ENCODE assay signal across 19 cellular contexts in the genomic region with DNA sequence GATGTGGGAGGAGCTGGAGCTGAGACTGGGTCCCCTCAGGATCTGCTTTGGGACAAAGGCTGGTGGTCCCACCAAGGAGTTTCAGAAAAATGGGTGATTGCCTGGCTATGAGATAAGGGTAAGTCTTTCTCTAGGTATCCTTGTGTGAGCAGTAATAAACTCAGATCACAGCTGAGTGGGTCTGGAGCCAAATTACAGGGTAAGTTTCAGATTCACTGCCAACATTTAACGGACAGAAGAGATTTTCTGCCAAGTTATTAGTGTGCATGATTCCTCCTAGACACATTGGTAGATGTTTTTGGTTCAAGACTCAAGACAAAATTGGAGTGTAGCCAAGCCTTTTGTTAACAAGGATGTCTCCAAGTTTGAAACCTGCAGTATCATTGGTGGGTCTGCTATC. TPM values are rescaled to one million over a fixed set of nuclear protein-coding genes. Genes with fewer than 3 reads are reported as not detected.
A peak's percentile ranks its signal among the peaks of the same experiment; 100 is the strongest.
DNase-seq lines count a peak whose midpoint lies in the region; ATAC-seq, FAIRE-seq and TF ChIP-seq lines count a peak whose summit lies in the region.
"Had no signal": no experiment of that assay in that cellular context is flagged by ENCODE, and none has a peak within 500 bp of the region (broad histone marks: within the 10 kb centered on the region; RNA-seq: fewer than 3 reads in every experiment).

No MANE protein-coding gene starts in this region.

- no peaks in the 10 kb centered on the region for H3K36me3 ChIP-seq in bronchial epithelial cell (ENCODE audit: control insufficient read depth, insufficient read depth, low read length)
- H3K36me3 ChIP-seq in esophagus muscularis mucosa = no peaks in the 10 kb centered on the region
- no peaks in the 10 kb centered on the region for H3K36me3 ChIP-seq in H7 (replicated peaks; ENCODE audit: control insufficient read depth, insufficient read depth, low read length)
- H3K36me3 ChIP-seq: BLaER1 had no signal

- FAIRE-seq in bronchial epithelial cell (lab: Jason Lieb, UNC) = peak; percentile 52
- FAIRE-seq: A204.1, G401.6, GM18507, HTR-8/SVneo, K562 had no signal

- H3K4me1 ChIP-seq in esophagus muscularis mucosa = no peaks in the 10 kb centered on the region

- intact Hi-C loops in esophagus muscularis mucosa (cut with DNase I) = no loop called here

- TF ChIP-seq CTCF in bronchial epithelial cell (IDR thresholded peaks at IDR 0.05; ENCODE audit: insufficient read depth, low read length, severe bottlenecking) = no peak
- TF ChIP-seq CTCF in esophagus muscularis mucosa (IDR thresholded peaks at IDR 0.05) = no peak

- WGBS in esophagus muscularis mucosa = 50% methylated on average over 1 of the region's 1 CpG

- TF ChIP-seq POLR2A in esophagus muscularis mucosa (IDR thresholded peaks at IDR 0.05; ENCODE audit: low read depth) = no peak

- ATAC-seq in GM18868 (IDR thresholded peaks at IDR 0.05; ENCODE audit: unreplicated experiment) = peak; percentile 28
- no peak for ATAC-seq in HG02973 (IDR thresholded peaks at IDR 0.05; ENCODE audit: unreplicated experiment)
- ATAC-seq: K562 had no signal

- no peak overlapping the region for H3K27ac ChIP-seq in esophagus muscularis mucosa (replicated peaks in 1 of 4)
- H3K27ac ChIP-seq: BLaER1 had no signal

- no peak overlapping the region for H3K4me3 ChIP-seq in bronchial epithelial cell (ENCODE audit: low read depth, low read length)
- no peak overlapping the region for H3K4me3 ChIP-seq in esophagus muscularis mucosa
- no peak overlapping the region for H3K4me3 ChIP-seq in H7 (ENCODE audit: insufficient read depth, low read depth, low read length)
- H3K4me3 ChIP-seq: BLaER1, K562 had no signal

- TF ChIP-seq EP300 in esophagus muscularis mucosa (IDR thresholded peaks at IDR 0.05) = no peak

- H3K27me3 ChIP-seq in bronchial epithelial cell (ENCODE audit: control insufficient read depth, insufficient read depth, low read length) = no peaks in the 10 kb centered on the region
- H3K27me3 ChIP-seq in esophagus muscularis mucosa = no peaks in the 10 kb centered on the region
- H3K27me3 ChIP-seq in H7 (ENCODE audit: control insufficient read depth, insufficient read depth, low read length) = no peaks in the 10 kb centered on the region
- H3K27me3 ChIP-seq: BLaER1 had no signal

- DNase-seq in NCI-H1105 treated with DMSO at 0.1 percent for 48 hours (lab: John Stamatoyannopoulos, UW) (peak; percentile 51), bronchial epithelial cell (ENCODE audit: low read depth) (no peak), esophagus muscularis mucosa (ENCODE audit: extremely low spot score) (no peak), ACHN (no peak), H7 (no peak)
- DNase-seq: AML-193; CD4-positive, alpha-beta memory T cell; DMS53; GOT3; H9; IMR-90 had no signal

- H3K9me3 ChIP-seq in esophagus muscularis mucosa = peaks cover 0 to 14% (median 3%) of the 10 kb centered on the region in 4 donors

- in situ Hi-C loops in ACHN (cut with HindIII; ENCODE audit: low pct_ligation_motif_present, low pct_unique_long_range_greater_than_20kb, low sequenced_read_pairs) = no loop called here

RNA-seq across cellular contexts. Expression of a gene that starts 7.5 kb away (rescaled TPM):
- total RNA-seq in bronchial epithelial cell = not detected in 2 replicates
- not detected for total RNA-seq in esophagus muscularis mucosa
- not detected in 2 replicates for total RNA-seq in H7 (2014; rRNA removed; shearing (Covaris generic))
- total RNA-seq: CD4-positive, alpha-beta memory T cell; H9; IMR-90; K562 had no signal

RNA-seq across cellular contexts. Expression of a gene that starts 29.8 kb away (rescaled TPM):
- not detected in 2 replicates for total RNA-seq in bronchial epithelial cell
- total RNA-seq in esophagus muscularis mucosa = under 1 TPM in 2 of 4 donors, not detected in 2; 0.23 to 0.99 TPM
- not detected in 2 replicates for total RNA-seq in H7 (2014; rRNA removed; shearing (Covaris generic))
- total RNA-seq: CD4-positive, alpha-beta memory T cell; H9; IMR-90; K562 had no signal

RNA-seq across cellular contexts. Expression of a gene that starts 34.1 kb away (rescaled TPM):
- not detected in 2 replicates for total RNA-seq in bronchial epithelial cell
- 1 to 10 TPM in 1 of 4 donors, under 1 TPM in 1, not detected in 2; 0.69 to 1.2 TPM for total RNA-seq in esophagus muscularis mucosa
- not detected in 2 replicates for total RNA-seq in H7 (2014; rRNA removed; shearing (Covaris generic))
- total RNA-seq: CD4-positive, alpha-beta memory T cell; H9; IMR-90; K562 had no signal
